ENCODE assay signal across 1 cellular context in the genomic region with DNA sequence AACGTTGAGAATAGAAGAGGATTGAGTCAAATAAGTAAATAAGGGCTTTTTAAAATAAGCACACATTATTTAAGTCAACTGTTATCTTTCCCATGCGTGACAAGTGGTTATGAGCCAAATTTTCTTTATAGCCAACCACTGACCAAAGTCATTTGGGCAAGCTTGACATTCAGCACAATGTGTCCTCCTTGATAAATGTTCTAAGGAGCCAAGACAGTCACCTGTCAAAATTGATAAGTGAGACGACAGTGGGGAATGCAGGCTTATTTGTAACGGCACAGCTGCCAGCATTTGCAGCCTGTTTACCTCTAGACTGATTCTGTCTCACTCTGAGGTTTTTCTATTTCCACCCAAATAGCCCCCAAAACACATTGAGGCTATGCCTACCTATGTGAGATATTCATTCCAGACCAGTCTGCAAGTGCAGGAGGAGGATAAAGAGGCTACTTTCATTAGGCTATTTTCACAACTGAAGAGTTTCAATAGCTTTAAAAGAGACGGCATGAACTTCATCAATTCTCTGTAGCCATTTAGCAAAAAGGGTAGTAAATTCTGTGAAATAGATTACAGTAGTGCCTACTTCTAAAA.
TF ChIP-seq lines count a peak whose summit lies in the region.

No MANE protein-coding gene starts in this region.

TF ChIP-seq in GM23338, 12 proteins besides CTCF, POLR2A, EP300 and RAD21 (continued from another document):
- no peak for TF ChIP-seq ZNF114 (CRISPR knock-in tag; IDR thresholded peaks at IDR 0.05)
- TF ChIP-seq CREB1 (CRISPR knock-in tag; IDR thresholded peaks at IDR 0.05; ENCODE audit: low read depth) = no peak
- TF ChIP-seq ZNF462 (CRISPR knock-in tag; IDR thresholded peaks at IDR 0.05) = no peak
- TF ChIP-seq REST (IDR thresholded peaks at IDR 0.05; ENCODE audit: unreplicated experiment) = no peak
- TF ChIP-seq EZH2 (IDR thresholded peaks at IDR 0.05; ENCODE audit: low read depth, unreplicated experiment) = no peak
- no peak for TF ChIP-seq JUNB (IDR thresholded peaks at IDR 0.05; ENCODE audit: unreplicated experiment)
TF ChIP-seq in GM23338: peak in this region for 0.
